In the genomic region with DNA sequence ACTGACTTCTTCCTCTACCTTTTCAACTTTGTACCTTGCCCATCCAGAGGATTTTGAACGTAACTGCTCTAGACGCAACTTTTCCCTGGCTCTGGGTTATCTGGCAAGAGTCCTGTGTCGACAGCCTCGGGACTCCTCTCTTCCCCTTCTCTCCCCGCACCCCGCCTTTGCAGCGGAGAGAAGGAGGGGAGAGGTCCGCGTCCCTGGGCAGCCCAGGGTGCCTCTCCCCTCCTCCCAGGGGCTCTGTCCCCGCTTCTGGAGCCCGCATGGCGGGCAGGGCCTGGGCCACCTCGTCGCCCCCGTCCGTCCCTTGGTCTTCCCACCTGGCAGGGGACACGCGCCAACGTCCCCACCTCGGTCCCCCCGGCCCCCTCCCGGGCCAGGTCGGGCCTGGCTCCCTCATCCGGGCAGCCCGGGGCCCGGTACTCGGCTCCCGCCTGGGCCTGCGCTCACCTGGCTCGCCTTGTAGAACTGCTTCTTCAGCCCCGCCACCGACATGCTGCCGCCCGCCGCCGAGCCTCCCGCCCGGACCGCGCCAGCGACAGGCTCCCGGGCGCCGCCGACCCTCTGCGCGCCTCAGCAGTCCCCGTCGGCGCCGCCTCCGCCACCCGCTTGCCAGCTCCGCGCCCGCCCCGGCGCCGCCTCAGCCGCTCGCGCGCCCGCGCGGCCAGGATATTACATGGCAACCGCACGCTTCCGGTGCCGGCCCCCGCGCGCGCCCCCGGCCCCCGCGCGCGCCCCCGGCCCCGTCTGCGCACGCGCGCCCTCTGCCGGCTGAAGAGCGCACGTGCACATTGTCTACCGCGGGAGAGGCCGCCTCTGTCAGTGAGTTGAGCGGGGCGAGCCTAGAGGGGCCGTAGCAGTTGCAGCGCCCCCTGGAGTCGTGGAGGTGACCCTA, we compare ENCODE assay signal across 8 cellular contexts. TPM values are rescaled to one million over a fixed set of nuclear protein-coding genes. Genes with fewer than 3 reads are reported as not detected.
A peak's percentile ranks its signal among the peaks of the same experiment; 100 is the strongest.
DNase-seq lines count a peak whose midpoint lies in the region; ATAC-seq and TF ChIP-seq lines count a peak whose summit lies in the region.

A gene with protein sequence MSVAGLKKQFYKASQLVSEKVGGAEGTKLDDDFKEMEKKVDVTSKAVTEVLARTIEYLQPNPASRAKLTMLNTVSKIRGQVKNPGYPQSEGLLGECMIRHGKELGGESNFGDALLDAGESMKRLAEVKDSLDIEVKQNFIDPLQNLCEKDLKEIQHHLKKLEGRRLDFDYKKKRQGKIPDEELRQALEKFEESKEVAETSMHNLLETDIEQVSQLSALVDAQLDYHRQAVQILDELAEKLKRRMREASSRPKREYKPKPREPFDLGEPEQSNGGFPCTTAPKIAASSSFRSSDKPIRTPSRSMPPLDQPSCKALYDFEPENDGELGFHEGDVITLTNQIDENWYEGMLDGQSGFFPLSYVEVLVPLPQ (minus strand): TSS at position 677 of the 898 bp plus-strand sequence. CDS start 179 bp downstream, at position 498.

- H4K20me1 ChIP-seq in PC-3 (ENCODE audit: low read length), result peaks cover 16% of the 10 kb centered on the region; the same call in 1 of the 2 replicates

- H3K9ac ChIP-seq in PC-3 (ENCODE audit: low read length), result peak within 1 kb of the TSS; percentile 94

- peaks cover 66% of the 10 kb centered on the region for H3K4me1 Mint-ChIP-seq in activated T-cell treated with anti-CD3 and anti-CD28 coated beads, Interleukin-2, amount 50 U/mL, for 24 hours (ENCODE audit: low read depth)

- no peaks in the 10 kb centered on the region for H3K9me2 ChIP-seq in PC-3 (replicated peaks; ENCODE audit: low read length)

- peaks cover 24% of the 10 kb centered on the region for H3K4me1 ChIP-seq in PC-3 (ENCODE audit: insufficient read depth, low read length)
- peaks cover 51 to 70% (median 62%) of the 10 kb centered on the region in 4 donors for H3K4me1 ChIP-seq in esophagus muscularis mucosa

- intact Hi-C loops in PC-3 (cut with micrococcal nuclease), result loop anchor here (1.0 kb wide), 1 partner anchor 26 kb away; no protein-coding TSS in a partner anchor
- intact Hi-C loops in esophagus muscularis mucosa (cut with DNase I), result loop anchor here (2.0 kb wide), 1 partner anchor 57 kb away; a partner anchor contains a TSS

- peak; percentile 74 for TF ChIP-seq CTCF in PC-3 (conservative IDR thresholded peaks at IDR 0.05; ENCODE audit: low read depth, low read length)
- peak; percentile 91 to 100 (median 92) for TF ChIP-seq CTCF in esophagus muscularis mucosa (IDR thresholded peaks at IDR 0.05)

- in situ Hi-C loops in KBM-7 (cut with MboI; ENCODE audit: low pct_unique_long_range_greater_than_20kb, low sequenced_read_pairs), result no loop called here

- peak within 1 kb of the TSS; percentile 97 for H3K4me3 ChIP-seq in PC-3 (ENCODE audit: low read length)
- peak within 1 kb of the TSS; percentile 93 to 99 (median 96) for H3K4me3 ChIP-seq in esophagus muscularis mucosa

- ATAC-seq in GM21717 (IDR thresholded peaks at IDR 0.05; ENCODE audit: unreplicated experiment) (peak; percentile 46), PC-3 (peak; percentile 57)

- BruUV-seq in PC-3 (replicated peaks; lab: Mats Ljungman, UMichigan), result no TSS peak

- POLR2A ChIA-PET in PC-3 (lab: Charles Lee; ENCODE audit: unreplicated experiment), result no interaction called here

- H3K9me3 ChIP-seq in PC-3 (ENCODE audit: low read length), result no peaks in the 10 kb centered on the region
- no peaks in the 10 kb centered on the region for H3K9me3 ChIP-seq in esophagus muscularis mucosa

- H3K27me3 ChIP-seq in PC-3 (ENCODE audit: low read length), result no peaks in the 10 kb centered on the region
- no peaks in the 10 kb centered on the region for H3K27me3 ChIP-seq in esophagus muscularis mucosa

- H3K36me3 Mint-ChIP-seq in activated T-cell treated with anti-CD3 and anti-CD28 coated beads, Interleukin-2, amount 50 U/mL, for 24 hours (ENCODE audit: low read depth), result peaks cover 61% of the 10 kb centered on the region

- H3K4me2 ChIP-seq in PC-3 (ENCODE audit: low read length), result peak within 1 kb of the TSS; percentile 97

- TF ChIP-seq POLR2A in esophagus muscularis mucosa (IDR thresholded peaks at IDR 0.05; ENCODE audit: low read depth), result peak; percentile 18

- under 1% methylated on average over 21 of the region's 96 CpGs for WGBS in esophagus muscularis mucosa

- H3K27ac ChIP-seq in PC-3 (ENCODE audit: low read length), result no peak within 1 kb of the TSS
- peak within 1 kb of the TSS; percentile 97 to 99 (median 98) for H3K27ac ChIP-seq in esophagus muscularis mucosa (replicated peaks in 1 of 4)

- H3K27me3 Mint-ChIP-seq in activated T-cell treated with anti-CD3 and anti-CD28 coated beads, Interleukin-2, amount 50 U/mL, for 24 hours, result no peaks in the 10 kb centered on the region

- CTCF ChIA-PET in PC-3 (lab: Charles Lee), result interaction anchor here (0.6 to 1.0 kb wide), 7 partner anchors 18 to 105 kb away, joined by 3 to 8 read pairs (median 5); a partner anchor contains a TSS

- peak within 1 kb of the TSS; percentile 93 for H3K27ac Mint-ChIP-seq in activated T-cell treated with anti-CD3 and anti-CD28 coated beads, Interleukin-2, amount 50 U/mL, for 24 hours

- TF ChIP-seq EP300 in esophagus muscularis mucosa (IDR thresholded peaks at IDR 0.05), result no peak

- no peaks in the 10 kb centered on the region for H3F3A ChIP-seq in PC-3 (ENCODE audit: low read length, unreplicated experiment)

- peak; percentile 73 for DNase-seq in DMS53 treated with DMSO at 0.1 percent for 48 hours (lab: John Stamatoyannopoulos, UW; ENCODE audit: unreplicated experiment)
- DNase-seq in KBM-7, result peak; percentile 91
- peak; percentile 80 for DNase-seq in PC-3
- DNase-seq in activated T-cell treated with anti-CD3 and anti-CD28 coated beads, Interleukin-2, amount 50 U/mL, for 24 hours, result peak; percentile 95
- peak; percentile 98 for DNase-seq in esophagus muscularis mucosa (ENCODE audit: extremely low spot score)
- DNase-seq in myocyte (ENCODE audit: low read depth), result peak; percentile 88
- DNase-seq in stimulated activated CD8-positive, alpha-beta memory T cell treated with anti-CD3 and anti-CD28 coated beads, Interleukin-7, amount 100 ng/mL, for 48 hours (ENCODE audit: extremely low read depth in 1 of 2, low read depth in 1 of 2), result peak; percentile 81 to 83

- peaks cover 76% of the 10 kb centered on the region for H3K79me2 ChIP-seq in PC-3 (ENCODE audit: low read length)

- H3K4me3 Mint-ChIP-seq in activated T-cell treated with anti-CD3 and anti-CD28 coated beads, Interleukin-2, amount 50 U/mL, for 24 hours, result peak within 1 kb of the TSS; percentile 94

- peak within 1 kb of the TSS; percentile 34; the same call in 1 of the 2 replicates for H2AFZ ChIP-seq in PC-3 (ENCODE audit: low read length)

- no peaks in the 10 kb centered on the region for H3K9me3 Mint-ChIP-seq in activated T-cell treated with anti-CD3 and anti-CD28 coated beads, Interleukin-2, amount 50 U/mL, for 24 hours

- H3K36me3 ChIP-seq in PC-3 (ENCODE audit: low read depth, low read length) (peaks cover 4% of the 10 kb centered on the region; the same call in 1 of the 2 replicates), esophagus muscularis mucosa (peaks cover 0 to 16% (median 8%) of the 10 kb centered on the region in 4 donors)

RNA-seq across cellular contexts. Expression of the gene that starts here (rescaled TPM):
- 59.8 and 71.1 TPM in 2 replicates for total RNA-seq in PC-3 (2014; rRNA removed)
- total RNA-seq in esophagus muscularis mucosa, result 10 to 100 TPM; 49.4 to 77.2 (median 59.5) TPM
- total RNA-seq in myocyte, result 179 and 258 TPM in 2 replicates
- 164 TPM for polyA plus RNA-seq in myocyte (2012)
